Comparison of ENCODE assay signal across 9 cellular contexts in the genomic region with DNA sequence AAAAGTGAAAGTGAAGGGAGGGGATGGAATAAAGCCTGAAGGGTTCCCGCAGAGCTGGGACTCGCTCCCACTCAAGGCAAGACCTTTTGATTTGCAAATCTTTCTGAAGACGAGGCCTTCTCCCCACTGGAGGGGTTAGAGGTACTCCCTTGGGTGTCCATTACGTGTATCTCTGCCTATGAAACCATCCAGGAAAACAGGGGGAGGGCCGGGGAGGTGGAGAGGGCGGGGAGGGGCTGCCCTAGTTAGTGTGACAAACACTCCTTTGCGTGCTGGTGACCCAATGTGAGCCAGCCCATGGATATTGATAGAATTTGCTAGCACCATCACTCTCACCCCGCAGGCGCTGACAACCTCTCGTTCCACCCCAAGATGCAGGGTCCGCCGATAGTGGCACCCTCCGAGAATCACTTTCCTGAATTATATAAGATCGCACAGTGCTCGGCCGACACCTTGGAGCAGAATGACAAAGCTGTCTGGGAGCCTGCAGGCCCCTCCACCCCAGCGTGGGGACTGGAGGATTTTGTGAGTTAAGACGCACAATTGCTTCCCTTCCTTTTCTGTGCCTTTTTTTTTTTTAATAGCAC.
DNase-seq lines count a peak whose midpoint lies in the region; FAIRE-seq and TF ChIP-seq lines count a peak whose summit lies in the region.
"Had no signal": no experiment of that assay in that cellular context is flagged by ENCODE, and none has a peak within 500 bp of the region (broad histone marks: within the 10 kb centered on the region; RNA-seq: fewer than 3 reads in every experiment).

No MANE protein-coding gene starts in this region.

- H3K4me3 ChIP-seq in stomach = peak overlapping the region; percentile 31 to 40 (median 36)

- peak overlapping the region; percentile 89 for H3K4me3 Mint-ChIP-seq in activated naive CD8-positive, alpha-beta T cell

- H3K9me3 ChIP-seq in stomach = no peaks in the 10 kb centered on the region

- H3K9me3 Mint-ChIP-seq in activated naive CD8-positive, alpha-beta T cell (ENCODE audit: low read depth) = no peaks in the 10 kb centered on the region

- no peaks in the 10 kb centered on the region for H3K36me3 Mint-ChIP-seq in activated naive CD8-positive, alpha-beta T cell

- no peak for FAIRE-seq in HTR-8/SVneo (lab: Jason Lieb, UNC)

- H3K27ac ChIP-seq in layer of hippocampus (ENCODE audit: low read depth, low read length) = peak overlapping the region; percentile 8
- peak overlapping the region in 2 of 5 donors; percentile 8 to 56 for H3K27ac ChIP-seq in stomach
- H3K27ac ChIP-seq: 22Rv1 had no signal

- TF ChIP-seq CTCF in stomach (IDR thresholded peaks at IDR 0.05) (no peak), GM10248 (IDR thresholded peaks at IDR 0.05; ENCODE audit: control extremely low read depth, extremely low read depth, low read depth, missing control alignments) (no peak)

- H3K27me3 ChIP-seq in layer of hippocampus (ENCODE audit: control insufficient read depth, insufficient read depth, low read length) (peaks cover 2% of the 10 kb centered on the region), stomach (peaks cover 0 to 19% (median 0%) of the 10 kb centered on the region in 3 donors)

- intact Hi-C loops in stomach (cut with DNase I; ENCODE audit: low total_unique reads) = no loop called here

- WGBS in stomach, 5 donors = 62 to 72% (median 66%) methylated on average over 18 of the region's 18 CpGs

- H3K4me1 Mint-ChIP-seq in activated naive CD8-positive, alpha-beta T cell (ENCODE audit: low read depth) = peaks cover 14% of the 10 kb centered on the region

- H3K36me3 ChIP-seq in stomach = no peaks in the 10 kb centered on the region

- no peak for TF ChIP-seq EP300 in stomach (IDR thresholded peaks at IDR 0.05)

- POLR2A ChIA-PET in GM10248 (lab: Yijun Ruan, JAX) = no interaction called here

- peak overlapping the region; percentile 76 for H3K27ac Mint-ChIP-seq in activated naive CD8-positive, alpha-beta T cell

- peaks cover 0 to 17% (median 6%) of the 10 kb centered on the region in 4 donors for H3K4me1 ChIP-seq in stomach

- no peaks in the 10 kb centered on the region for H3K27me3 Mint-ChIP-seq in activated naive CD8-positive, alpha-beta T cell

- no peak for TF ChIP-seq POLR2A in stomach (IDR thresholded peaks at IDR 0.05)

- CTCF ChIA-PET in GM10248 (lab: Yijun Ruan, JAX) = no interaction called here

- peak; percentile 54 for DNase-seq in DMS 273 (lab: John Stamatoyannopoulos, UW; ENCODE audit: unreplicated experiment)
- DNase-seq in DMS 273 treated with DMSO at 0.1 percent for 48 hours (lab: John Stamatoyannopoulos, UW) = no peak
- no peak for DNase-seq in stomach
- DNase-seq in HTR-8/SVneo (ENCODE audit: insufficient read length, low spot score) = no peak
- DNase-seq in central memory CD4-positive, alpha-beta T cell = no peak
- no peak for DNase-seq in GM10248 (ENCODE audit: extremely low spot score)
